Comparison of ENCODE assay signal across 21 cellular contexts in the genomic region with DNA sequence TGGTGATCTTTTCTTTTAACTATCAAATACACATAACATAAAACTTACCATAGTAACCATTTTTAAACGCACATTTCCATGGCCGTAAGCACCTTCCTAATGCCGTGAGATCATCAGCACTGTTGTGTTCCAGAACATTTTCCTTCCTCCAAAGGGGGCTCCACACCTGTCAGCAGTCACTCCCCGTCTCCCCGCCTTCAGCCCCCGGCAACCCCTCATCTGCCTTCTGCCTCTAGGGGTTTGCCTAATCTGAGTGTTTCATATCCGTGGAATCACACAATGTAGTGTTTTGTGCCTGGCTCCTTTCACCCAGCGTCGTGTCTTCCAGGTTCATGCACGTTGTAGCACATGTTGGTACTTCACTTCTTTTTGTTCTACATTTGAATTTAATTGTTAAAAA.
A peak's percentile ranks its signal among the peaks of the same experiment; 100 is the strongest.
DNase-seq lines count a peak whose midpoint lies in the region; ATAC-seq and TF ChIP-seq lines count a peak whose summit lies in the region.
"Had no signal": no experiment of that assay in that cellular context is flagged by ENCODE, and none has a peak within 500 bp of the region (broad histone marks: within the 10 kb centered on the region; RNA-seq: fewer than 3 reads in every experiment).

No MANE protein-coding gene starts in this region.

- no peak for ATAC-seq in activated T-cell treated with anti-CD3 and anti-CD28 coated beads, Interleukin-2, amount 50 U/mL, for 4 hours
- no peak for ATAC-seq in HG03175 (IDR thresholded peaks at IDR 0.05; ENCODE audit: unreplicated experiment)
- no peak for ATAC-seq in HG02885 (IDR thresholded peaks at IDR 0.05; ENCODE audit: poor library complexity, unreplicated experiment)

- H3K27me3 ChIP-seq in SJCRH30: peaks cover 26% of the 10 kb centered on the region

- peaks cover 10% of the 10 kb centered on the region for H3K4me1 ChIP-seq in SJCRH30
- H3K4me1 ChIP-seq: HAP-1 had no signal

- no peaks in the 10 kb centered on the region for H3K36me3 ChIP-seq in SJCRH30
- H3K36me3 ChIP-seq: HAP-1 had no signal

- no peaks in the 10 kb centered on the region for H3K27me3 Mint-ChIP-seq in activated T-cell treated with anti-CD3 and anti-CD28 coated beads, Interleukin-2, amount 50 U/mL, for 24 hours
- no peaks in the 10 kb centered on the region for H3K27me3 Mint-ChIP-seq in activated T-cell treated with anti-CD3 and anti-CD28 coated beads, Interleukin-2, amount 50 U/mL, for 4 hours (ENCODE audit: low read depth)
- peaks cover 24% of the 10 kb centered on the region for H3K27me3 Mint-ChIP-seq in nephron (ENCODE audit: low read depth)

- no peaks in the 10 kb centered on the region for H3K9me3 ChIP-seq in SJCRH30 (replicated peaks)
- H3K9me3 ChIP-seq: HAP-1 had no signal

- H3K9me3 Mint-ChIP-seq in activated T-cell treated with anti-CD3 and anti-CD28 coated beads, Interleukin-2, amount 50 U/mL, for 24 hours: peaks cover 4% of the 10 kb centered on the region
- H3K9me3 Mint-ChIP-seq in activated T-cell treated with anti-CD3 and anti-CD28 coated beads, Interleukin-2, amount 50 U/mL, for 4 hours: no peaks in the 10 kb centered on the region
- H3K9me3 Mint-ChIP-seq in nephron: no peaks in the 10 kb centered on the region

- TF ChIP-seq CTCF in nephron (IDR thresholded peaks at IDR 0.05; ENCODE audit: unreplicated experiment in 3 of 3) (no peak), foreskin fibroblast (IDR thresholded peaks at IDR 0.05; ENCODE audit: low read depth, low read length) (no peak)

- no peak overlapping the region for H3K27ac ChIP-seq in SJCRH30
- H3K27ac ChIP-seq: C4-2B, KMS-11, PC-9 had no signal

- H3K4me1 Mint-ChIP-seq in activated T-cell treated with anti-CD3 and anti-CD28 coated beads, Interleukin-2, amount 50 U/mL, for 24 hours (ENCODE audit: low read depth): peaks cover 26% of the 10 kb centered on the region
- H3K4me1 Mint-ChIP-seq in activated T-cell treated with anti-CD3 and anti-CD28 coated beads, Interleukin-2, amount 50 U/mL, for 4 hours (ENCODE audit: low read depth): peaks cover 27% of the 10 kb centered on the region
- peaks cover 28% of the 10 kb centered on the region for H3K4me1 Mint-ChIP-seq in nephron

- H3K27ac Mint-ChIP-seq in activated T-cell treated with anti-CD3 and anti-CD28 coated beads, Interleukin-2, amount 50 U/mL, for 24 hours: no peak overlapping the region
- peak overlapping the region in 2 of 3 experiments; percentile 2 to 25 for H3K27ac Mint-ChIP-seq in nephron

- H3K4me3 ChIP-seq in SJCRH30 (no peak overlapping the region), foreskin fibroblast (ENCODE audit: low read depth in 1 of 2, low read length in 2 of 2) (no peak overlapping the region)
- H3K4me3 ChIP-seq: HAP-1, PC-9 had no signal

- no peaks in the 10 kb centered on the region for H3K36me3 Mint-ChIP-seq in activated T-cell treated with anti-CD3 and anti-CD28 coated beads, Interleukin-2, amount 50 U/mL, for 24 hours (ENCODE audit: low read depth)
- no peaks in the 10 kb centered on the region for H3K36me3 Mint-ChIP-seq in activated T-cell treated with anti-CD3 and anti-CD28 coated beads, Interleukin-2, amount 50 U/mL, for 4 hours (ENCODE audit: insufficient read depth)
- H3K36me3 Mint-ChIP-seq in nephron (ENCODE audit: low read depth): no peaks in the 10 kb centered on the region

- DNase-seq in activated T-cell treated with anti-CD3 and anti-CD28 coated beads, Interleukin-2, amount 50 U/mL, for 24 hours: peak; percentile 26
- DNase-seq in activated T-cell treated with anti-CD3 and anti-CD28 coated beads, Interleukin-2, amount 50 U/mL, for 4 hours: no peak
- DNase-seq in SJCRH30 (peak; percentile 45 to 60), foreskin fibroblast (no peak)
- DNase-seq: EL, GF-D8, MV-4-11, NCI-H1105 treated with DMSO at 0.1 percent for 48 hours, NCI-H2029 treated with DMSO at 0.1 percent for 48 hours, NCI-H226, NCI-H510A treated with DMSO at 0.1 percent for 48 hours, NCI-H748 treated with DMSO at 0.1 percent for 48 hours, PC-9, RPMI8226, SIG-M5 had no signal

- no peak overlapping the region for H3K4me3 Mint-ChIP-seq in activated T-cell treated with anti-CD3 and anti-CD28 coated beads, Interleukin-2, amount 50 U/mL, for 24 hours
- no peak overlapping the region for H3K4me3 Mint-ChIP-seq in activated T-cell treated with anti-CD3 and anti-CD28 coated beads, Interleukin-2, amount 50 U/mL, for 4 hours
- H3K4me3 Mint-ChIP-seq in nephron: no peak overlapping the region

Comparison
In these comparisons a context has a peak if more than half of its experiments do, and no peak if none do; other contexts are left out.
1. DNase-seq: peak in activated T-cell treated with anti-CD3 and anti-CD28 coated beads, Interleukin-2, amount 50 U/mL, for 24 hours (single experiment) and SJCRH30 (2 of 2); none in activated T-cell treated with anti-CD3 and anti-CD28 coated beads, Interleukin-2, amount 50 U/mL, for 4 hours (single experiment) and foreskin fibroblast (0 of 2).